8 cellular contexts compared by ENCODE assay signal in the genomic region with DNA sequence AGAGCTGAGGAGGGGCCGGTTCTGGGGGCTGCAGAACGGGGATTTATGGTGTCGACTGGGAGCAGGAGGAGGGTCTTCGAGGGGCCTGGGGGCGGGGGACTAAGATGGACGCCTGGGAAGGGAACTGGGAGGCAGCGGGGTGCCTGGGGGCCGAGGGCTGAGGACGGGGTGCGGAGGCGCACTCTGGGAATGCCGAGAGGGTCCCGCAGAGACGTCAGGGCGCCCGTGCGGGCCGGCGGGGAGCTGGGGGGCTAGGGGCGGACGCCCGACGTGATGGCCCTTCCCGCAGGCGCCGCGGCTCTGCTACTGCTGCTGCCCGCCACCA. TPM values are rescaled to one million over a fixed set of nuclear protein-coding genes. Genes with fewer than 3 reads are reported as not detected.
DNase-seq lines count a peak whose midpoint lies in the region; ATAC-seq and TF ChIP-seq lines count a peak whose summit lies in the region.

No MANE protein-coding gene starts in this region.

- H3K9me3 ChIP-seq in HUES64 (ENCODE audit: insufficient read depth, low read depth, low read length), result no peaks in the 10 kb centered on the region
- no peaks in the 10 kb centered on the region for H3K9me3 ChIP-seq in mucosa of descending colon

- H3K9ac ChIP-seq in HUES64 (ENCODE audit: low read depth, low read length), result peak overlapping the region; percentile 85

- H3K27ac ChIP-seq in 22Rv1 (peak overlapping the region; percentile 99), HUES64 (ENCODE audit: low read depth, low read length) (peak overlapping the region; percentile 84), caudate nucleus (ENCODE audit: low read depth, low read length) (peak overlapping the region; percentile 73)

- peak overlapping the region; percentile 90 for H3K4me3 ChIP-seq in HUES64 (ENCODE audit: low read length)
- peak overlapping the region; percentile 11 for H3K4me3 ChIP-seq in mucosa of descending colon

- no peaks in the 10 kb centered on the region for H3K27me3 ChIP-seq in HUES64 (ENCODE audit: insufficient read depth, low read length)

- TF ChIP-seq CTCF in 22Rv1 (IDR thresholded peaks at IDR 0.05), result no peak
- TF ChIP-seq CTCF in mucosa of descending colon (IDR thresholded peaks at IDR 0.05), result no peak

- peaks cover 7% of the 10 kb centered on the region; the same call in 1 of the 2 replicates for H3K4me1 ChIP-seq in HUES64 (ENCODE audit: insufficient read depth, low read length)
- H3K4me1 ChIP-seq in mucosa of descending colon (ENCODE audit: low read depth), result peaks cover 34% of the 10 kb centered on the region

- DNase-seq in caudate nucleus (lab: John Stamatoyannopoulos, UW) (no peak), mucosa of descending colon (no peak), cerebellar nuclear complex (lab: John Stamatoyannopoulos, UW) (no peak), HPDE6-E6E7 (ENCODE audit: extremely low spot score) (no peak), HuH-7.5 (ENCODE audit: low spot score) (no peak), AG08396 (ENCODE audit: low spot score) (no peak)

- intact Hi-C loops in mucosa of descending colon (cut with DNase I, micrococcal nuclease), result no loop called here

- under 1% methylated on average over 28 of the region's 28 CpGs for WGBS in HUES64

- peak; percentile 3 for ATAC-seq in mucosa of descending colon

- H3K36me3 ChIP-seq in HUES64 (ENCODE audit: insufficient read depth, low read length) (peaks cover 22% of the 10 kb centered on the region), mucosa of descending colon (ENCODE audit: low read depth) (peaks cover 5% of the 10 kb centered on the region)

RNA-seq across cellular contexts. Expression of a gene that starts 0.5 kb away (rescaled TPM):
- 52.4 TPM for polyA plus RNA-seq in HUES64 (2013, experiment 1 of 2)
- polyA plus RNA-seq in HUES64 (2013, experiment 2 of 2), result 60.2 TPM
- 10 to 100 TPM; 13.1 to 25.7 (median 23.6) TPM for total RNA-seq in mucosa of descending colon

RNA-seq across cellular contexts. Expression of a gene that starts 5.3 kb away (rescaled TPM):
- polyA plus RNA-seq in HUES64 (2013, experiment 1 of 2), result 8.9 TPM
- 8.5 TPM for polyA plus RNA-seq in HUES64 (2013, experiment 2 of 2)
- 1 to 10 TPM; 5.1 to 8.3 (median 6.0) TPM for total RNA-seq in mucosa of descending colon

RNA-seq across cellular contexts. Expression of a gene that starts 9.7 kb away (rescaled TPM):
- 815 TPM for polyA plus RNA-seq in HUES64 (2013, experiment 1 of 2)
- polyA plus RNA-seq in HUES64 (2013, experiment 2 of 2), result 790 TPM
- 100 to 1,000 TPM; 680 to 873 (median 705) TPM for total RNA-seq in mucosa of descending colon

RNA-seq across cellular contexts. Expression of a gene that starts 9.9 kb away (rescaled TPM):
- polyA plus RNA-seq in HUES64 (2013, experiment 1 of 2), result 53.0 TPM
- 44.4 TPM for polyA plus RNA-seq in HUES64 (2013, experiment 2 of 2)
- total RNA-seq in mucosa of descending colon, result 10 to 100 TPM; 42.6 to 48.5 (median 45.4) TPM

RNA-seq across cellular contexts. Expression of a gene that starts 16.2 kb away (rescaled TPM):
- polyA plus RNA-seq in HUES64 (2013, experiment 1 of 2), result 65.5 TPM
- polyA plus RNA-seq in HUES64 (2013, experiment 2 of 2), result 55.0 TPM
- total RNA-seq in mucosa of descending colon, result 100 to 1,000 TPM; 149 to 200 (median 156) TPM
